Comparison of ENCODE assay signal across 30 cellular contexts in genomic region chr3:108951802-108952474, GRCh38. TPM values are rescaled to one million over a fixed set of nuclear protein-coding genes. Genes with fewer than 3 reads are reported as not detected.
"Had no signal": no experiment of that assay in that cellular context is flagged by ENCODE, and none has a peak within 500 bp of the region (broad histone marks: within the 10 kb centered on the region; RNA-seq: fewer than 3 reads in every experiment).

No MANE protein-coding gene starts in this region.

- ATAC-seq: esophagus mucosa; heart left ventricle; stimulated activated naive B cell treated with anti-CD40 and anti-IgM and Interleukin-4, amounts not matched to agents 10 μg/mL and 1 μg/mL and 100 μg/mL, for 72 hours; stimulated activated naive CD8-positive, alpha-beta T cell treated with anti-CD3 and anti-CD28 coated beads, Interleukin-15, amount 100 ng/mL, for 72 hours had no signal

- H3K4me1 ChIP-seq: heart left ventricle, right atrium auricular region, sigmoid colon, testis, tibial nerve had no signal

- H3K36me3 Mint-ChIP-seq: memory B cell; naive B cell; stimulated activated naive B cell treated with anti-CD40 and anti-IgM and Interleukin-4, amounts not matched to agents 10 μg/mL and 1 μg/mL and 100 μg/mL, for 72 hours had no signal

- H3K9me3 ChIP-seq: heart left ventricle, neutrophil, right atrium auricular region, sigmoid colon, testis, tibial nerve had no signal

- H3K9me3 Mint-ChIP-seq: memory B cell; nephron; stimulated activated naive CD8-positive, alpha-beta T cell treated with anti-CD3 and anti-CD28 coated beads, Interleukin-15, amount 100 ng/mL, for 72 hours had no signal

- H3K4me1 Mint-ChIP-seq: memory B cell; naive B cell; nephron; stimulated activated naive B cell treated with anti-CD40 and anti-IgM and Interleukin-4, amounts not matched to agents 10 μg/mL and 1 μg/mL and 100 μg/mL, for 72 hours; stimulated activated naive CD8-positive, alpha-beta T cell treated with anti-CD3 and anti-CD28 coated beads, Interleukin-15, amount 100 ng/mL, for 72 hours had no signal

- H3K4me3 Mint-ChIP-seq: memory B cell; naive B cell; nephron; stimulated activated naive B cell treated with anti-CD40 and anti-IgM and Interleukin-4, amounts not matched to agents 10 μg/mL and 1 μg/mL and 100 μg/mL, for 72 hours; stimulated activated naive CD8-positive, alpha-beta T cell treated with anti-CD3 and anti-CD28 coated beads, Interleukin-15, amount 100 ng/mL, for 72 hours had no signal

- H3K27me3 ChIP-seq: heart left ventricle, neutrophil, right atrium auricular region, sigmoid colon, testis, tibial nerve had no signal

- H3K36me3 ChIP-seq: heart left ventricle, neutrophil, right atrium auricular region, sigmoid colon, tibial nerve had no signal

- H3K27ac Mint-ChIP-seq: memory B cell; nephron; stimulated activated naive B cell treated with anti-CD40 and anti-IgM and Interleukin-4, amounts not matched to agents 10 μg/mL and 1 μg/mL and 100 μg/mL, for 72 hours; stimulated activated naive CD8-positive, alpha-beta T cell treated with anti-CD3 and anti-CD28 coated beads, Interleukin-15, amount 100 ng/mL, for 72 hours had no signal

- H3K4me3 ChIP-seq: coronary artery, dorsolateral prefrontal cortex, right atrium auricular region, sigmoid colon, skin epidermis, testis, tibial nerve had no signal

- DNase-seq: dorsolateral prefrontal cortex; effector CD8-positive, alpha-beta T cell; heart left ventricle; hippocampal formation; kidney glomerular epithelial cell; naive B cell; posterior cingulate gyrus; sigmoid colon; stimulated activated CD4-positive, alpha-beta T cell treated with anti-CD3 and anti-CD28 coated beads, Interleukin-2, amount 100 ng/mL, for 24 hours; stimulated activated CD4-positive, alpha-beta T cell treated with anti-CD3 and anti-CD28 coated beads, Interleukin-4, amount 100 ng/mL, for 4 hours; stimulated activated naive B cell treated with anti-CD40 and anti-IgM and Interleukin-4, amounts not matched to agents 10 μg/mL and 1 μg/mL and 100 μg/mL, for 72 hours; stimulated activated naive CD8-positive, alpha-beta T cell treated with anti-CD3 and anti-CD28 coated beads, Interleukin-15, amount 100 ng/mL, for 72 hours; testis had no signal

- H3K27ac ChIP-seq: coronary artery, dorsolateral prefrontal cortex, heart left ventricle, neutrophil, right atrium auricular region, sigmoid colon, skin epidermis, testis, tibial nerve had no signal

RNA-seq across cellular contexts. Expression of gene GUCA1C, which starts 1.7 kb away (rescaled TPM):
- total RNA-seq: chondrocyte, esophagus mucosa, fibroblast of lung, frontal cortex, glomerular endothelial cell, lower leg skin, osteoblast, pulmonary artery endothelial cell, right atrium auricular region, sigmoid colon, subcutaneous adipose tissue, tibial nerve, ureter had no signal
- polyA plus RNA-seq: fibroblast of lung, sigmoid colon had no signal
